ENCODE assay signal across 1 cellular context in the genomic region with DNA sequence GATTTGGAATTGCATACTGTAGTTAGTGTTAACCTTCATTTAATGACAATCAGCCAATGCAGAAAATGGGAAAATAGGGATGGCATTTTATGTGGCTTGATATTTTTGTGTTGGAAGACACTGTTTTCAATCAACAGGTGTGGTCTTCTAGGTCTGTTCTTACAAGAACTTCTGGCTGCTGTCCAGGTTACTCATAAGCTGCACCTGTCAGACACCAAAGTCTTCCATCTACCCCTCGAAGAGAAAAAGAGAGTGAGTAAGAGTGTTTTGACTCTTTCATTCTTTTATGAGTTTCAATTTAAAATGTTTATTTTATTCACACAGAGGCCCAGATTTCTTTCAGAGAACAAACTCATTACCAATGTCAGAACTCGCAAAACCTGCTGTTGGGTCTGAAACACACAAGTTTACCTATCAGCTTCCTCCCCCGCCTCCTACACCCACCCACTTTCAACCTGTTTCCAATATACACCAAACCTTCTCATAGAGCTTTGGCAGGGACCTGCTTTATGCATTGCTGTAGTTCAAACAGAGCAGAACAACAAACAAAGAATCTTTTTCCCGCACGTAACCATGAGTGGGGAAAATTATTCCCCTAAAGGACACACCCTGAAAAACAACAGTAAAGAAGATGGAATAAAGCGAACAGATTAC.
TF ChIP-seq lines count a peak whose summit lies in the region.

No MANE protein-coding gene starts in this region.

TF ChIP-seq in GM12878, 131 proteins besides CTCF, POLR2A, EP300 and RAD21 (continued from another document):
- TF ChIP-seq, protein P1, sequence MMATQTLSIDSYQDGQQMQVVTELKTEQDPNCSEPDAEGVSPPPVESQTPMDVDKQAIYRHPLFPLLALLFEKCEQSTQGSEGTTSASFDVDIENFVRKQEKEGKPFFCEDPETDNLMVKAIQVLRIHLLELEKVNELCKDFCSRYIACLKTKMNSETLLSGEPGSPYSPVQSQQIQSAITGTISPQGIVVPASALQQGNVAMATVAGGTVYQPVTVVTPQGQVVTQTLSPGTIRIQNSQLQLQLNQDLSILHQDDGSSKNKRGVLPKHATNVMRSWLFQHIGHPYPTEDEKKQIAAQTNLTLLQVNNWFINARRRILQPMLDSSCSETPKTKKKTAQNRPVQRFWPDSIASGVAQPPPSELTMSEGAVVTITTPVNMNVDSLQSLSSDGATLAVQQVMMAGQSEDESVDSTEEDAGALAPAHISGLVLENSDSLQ (IDR thresholded peaks at IDR 0.05), result no peak
- no peak for TF ChIP-seq ETV6 (conservative IDR thresholded peaks at IDR 0.05 in 1 of 2, IDR thresholded peaks at IDR 0.05 in 1 of 2; ENCODE audit: borderline replicate concordance in 1 of 2, low read depth in 1 of 2)
- TF ChIP-seq, protein P2, sequence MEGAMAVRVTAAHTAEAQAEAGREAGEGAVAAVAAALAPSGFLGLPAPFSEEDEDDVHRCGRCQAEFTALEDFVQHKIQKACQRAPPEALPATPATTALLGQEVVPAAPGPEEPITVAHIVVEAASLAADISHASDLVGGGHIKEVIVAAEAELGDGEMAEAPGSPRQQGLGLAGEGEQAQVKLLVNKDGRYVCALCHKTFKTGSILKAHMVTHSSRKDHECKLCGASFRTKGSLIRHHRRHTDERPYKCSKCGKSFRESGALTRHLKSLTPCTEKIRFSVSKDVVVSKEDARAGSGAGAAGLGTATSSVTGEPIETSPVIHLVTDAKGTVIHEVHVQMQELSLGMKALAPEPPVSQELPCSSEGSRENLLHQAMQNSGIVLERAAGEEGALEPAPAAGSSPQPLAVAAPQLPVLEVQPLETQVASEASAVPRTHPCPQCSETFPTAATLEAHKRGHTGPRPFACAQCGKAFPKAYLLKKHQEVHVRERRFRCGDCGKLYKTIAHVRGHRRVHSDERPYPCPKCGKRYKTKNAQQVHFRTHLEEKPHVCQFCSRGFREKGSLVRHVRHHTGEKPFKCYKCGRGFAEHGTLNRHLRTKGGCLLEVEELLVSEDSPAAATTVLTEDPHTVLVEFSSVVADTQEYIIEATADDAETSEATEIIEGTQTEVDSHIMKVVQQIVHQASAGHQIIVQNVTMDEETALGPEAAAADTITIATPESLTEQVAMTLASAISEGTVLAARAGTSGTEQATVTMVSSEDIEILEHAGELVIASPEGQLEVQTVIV (IDR thresholded peaks at IDR 0.05; ENCODE audit: borderline replicate concordance, partially characterized antibody), result no peak
